ENCODE assay signal across 20 cellular contexts in genomic region chr9:18666987-18667772, GRCh38.
DNase-seq lines count a peak whose midpoint lies in the region; ATAC-seq, FAIRE-seq and TF ChIP-seq lines count a peak whose summit lies in the region.
"Had no signal": no experiment of that assay in that cellular context is flagged by ENCODE, and none has a peak within 500 bp of the region (broad histone marks: within the 10 kb centered on the region; RNA-seq: fewer than 3 reads in every experiment).

No MANE protein-coding gene starts in this region.

- no peaks in the 10 kb centered on the region for H3K9me3 ChIP-seq in mucosa of descending colon
- H3K9me3 ChIP-seq: pancreas had no signal

- FAIRE-seq in H54 (lab: Jason Lieb, UNC) = peak; percentile 30
- FAIRE-seq: islet of Langerhans, pancreas had no signal

- no peaks in the 10 kb centered on the region for H3K4me1 ChIP-seq in mucosa of descending colon (ENCODE audit: low read depth)
- H3K4me1 ChIP-seq: pancreas had no signal

- no peak overlapping the region for H3K4me3 ChIP-seq in mucosa of descending colon
- H3K4me3 ChIP-seq: cardiac muscle cell, pancreas, PC-9 had no signal

- intact Hi-C loops in mucosa of descending colon (cut with DNase I, micrococcal nuclease) = no loop called here

- no peak for TF ChIP-seq CTCF in mucosa of descending colon (IDR thresholded peaks at IDR 0.05)

- ATAC-seq in esophagus mucosa = peak; percentile 74
- ATAC-seq in mucosa of descending colon = peak; percentile 89
- ATAC-seq in HG02885 (IDR thresholded peaks at IDR 0.05; ENCODE audit: poor library complexity, unreplicated experiment) = no peak
- ATAC-seq: activated CD8-positive, alpha-beta T cell treated with anti-CD3 and anti-CD28 coated beads, Interleukin-2, amount 10 ng/mL, durations not matched to agents 7 days and 5 days; activated naive CD4-positive, alpha-beta T cell treated with anti-CD3 and anti-CD28 coated beads, Interleukin-2, amount 50 U/mL, for 72 hours; naive thymus-derived CD4-positive, alpha-beta T cell; pancreas; SK-N-SH treated with all-trans-retinoic acid at 6 μM for 48 hours had no signal

- H3K36me3 ChIP-seq in mucosa of descending colon (ENCODE audit: low read depth) = no peaks in the 10 kb centered on the region
- H3K36me3 ChIP-seq: cardiac muscle cell, pancreas had no signal

- DNase-seq in H54 (ENCODE audit: insufficient read length, low spot score) = no peak
- peak; percentile 73 for DNase-seq in NCI-H446 treated with DMSO at 0.1 percent for 48 hours (lab: John Stamatoyannopoulos, UW)
- no peak for DNase-seq in mucosa of descending colon
- DNase-seq in activated CD8-positive, alpha-beta memory T cell treated with anti-CD3 and anti-CD28 coated beads for 24 hours = no peak
- DNase-seq in T-helper 9 cell = no peak
- no peak for DNase-seq in DMS 273 treated with DMSO at 0.1 percent for 48 hours (lab: John Stamatoyannopoulos, UW)
- DNase-seq: activated CD8-positive, alpha-beta T cell treated with anti-CD3 and anti-CD28 coated beads, Interleukin-2, amount 10 ng/mL, durations not matched to agents 7 days and 5 days; erythroblast; naive thymus-derived CD4-positive, alpha-beta T cell; NCI-H146; NCI-H774; pancreas; PC-9; stimulated activated CD4-positive, alpha-beta T cell treated with anti-CD3 and anti-CD28 coated beads, Interleukin-1b, Interleukin-23, amount 100 ng/mL, for 48 hours had no signal

- no peak for TF ChIP-seq POLR2A in H54 (IDR thresholded peaks at IDR 0.05; ENCODE audit: low read depth, low read length)
